Comparison of ENCODE assay signal across 10 cellular contexts in genomic region chr3:127261925-127262324, GRCh38. TPM values are rescaled to one million over a fixed set of nuclear protein-coding genes. Genes with fewer than 3 reads are reported as not detected.
"Had no signal": no experiment of that assay in that cellular context is flagged by ENCODE, and none has a peak within 500 bp of the region (broad histone marks: within the 10 kb centered on the region; RNA-seq: fewer than 3 reads in every experiment).

No MANE protein-coding gene starts in this region.

- H3K27ac Mint-ChIP-seq: IgD-negative memory B cell had no signal

- DNase-seq: IMR-90, KBM-7, KG1 had no signal

- H3K4me1 Mint-ChIP-seq: IgD-negative memory B cell had no signal

- ATAC-seq: HepG2, K562 had no signal

- H3K4me2 ChIP-seq: KMS-11 had no signal

- H3K9ac ChIP-seq: KMS-11 had no signal

- H3K4me3 ChIP-seq: K562 had no signal

- H3K27ac ChIP-seq: HL-60, KMS-11 had no signal

- H3K4me3 Mint-ChIP-seq: IgD-negative memory B cell had no signal

- H3K27me3 Mint-ChIP-seq: IgD-negative memory B cell had no signal

- H3K9me3 Mint-ChIP-seq: IgD-negative memory B cell had no signal

RNA-seq across cellular contexts. Expression of gene PRR20G, which starts 25.9 kb away (rescaled TPM):
- total RNA-seq: HepG2, HT-29, HT1080, IMR-90, K562 had no signal
- polyA plus RNA-seq: HepG2, IgD-negative memory B cell, IMR-90, K562 had no signal
